ENCODE assay signal across 1 cellular context in the genomic region with DNA sequence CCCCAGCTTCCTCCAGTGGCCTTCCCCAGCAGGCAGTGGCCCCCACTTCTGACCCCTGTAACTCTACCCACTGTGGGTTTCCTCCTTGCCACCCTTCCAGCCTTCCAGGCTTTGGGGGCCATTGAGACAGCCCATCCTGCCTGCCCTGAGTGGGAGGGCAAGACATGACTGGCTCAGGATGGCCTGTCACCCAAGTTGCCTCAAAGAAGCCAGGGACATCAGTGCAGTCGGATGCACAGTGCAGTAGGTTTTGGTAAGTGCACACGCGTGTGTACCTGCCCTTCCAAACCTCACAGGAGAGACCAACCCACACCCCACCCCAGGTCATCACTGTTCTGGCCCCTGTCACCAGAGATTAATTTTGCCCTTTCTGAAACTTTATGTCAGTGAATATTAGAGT.
TF ChIP-seq lines count a peak whose summit lies in the region.

No MANE protein-coding gene starts in this region.

TF ChIP-seq in HCT116, 20 proteins besides CTCF, POLR2A, EP300 and RAD21 (continued from another document):
- TF ChIP-seq CBX3 (IDR thresholded peaks at IDR 0.05; ENCODE audit: low read depth) (no peak), ZNF274 (IDR thresholded peaks at IDR 0.05; ENCODE audit: low read depth, low read length) (no peak)
